9 cellular contexts compared by ENCODE assay signal in genomic region chr15:88255109-88255495, GRCh38. TPM values are rescaled to one million over a fixed set of nuclear protein-coding genes. Genes with fewer than 3 reads are reported as not detected.
A peak's percentile ranks its signal among the peaks of the same experiment; 100 is the strongest.
DNase-seq lines count a peak whose midpoint lies in the region; ATAC-seq and TF ChIP-seq lines count a peak whose summit lies in the region.
"Had no signal": no experiment of that assay in that cellular context is flagged by ENCODE, and none has a peak within 500 bp of the region (broad histone marks: within the 10 kb centered on the region; RNA-seq: fewer than 3 reads in every experiment).

No MANE protein-coding gene starts in this region.

- H3K4me3 Mint-ChIP-seq in WTC11 = peak overlapping the region; percentile 78

- H3K27ac Mint-ChIP-seq in WTC11 = no peak overlapping the region

- 5% methylated on average over 22 of the region's 22 CpGs for WGBS in right cardiac atrium
- WGBS in sigmoid colon, 2 donors = 7 to 9% methylated on average over 22 of the region's 22 CpGs
- 9 to 10% methylated on average over 18 to 22 of the region's 22 CpGs for WGBS in lower leg skin, 2 donors

- TF ChIP-seq EP300 in sigmoid colon (IDR thresholded peaks at IDR 0.05) = no peak

- DNase-seq in G401 (ENCODE audit: low spot score) (peak; percentile 35), WTC11 (ENCODE audit: low spot score) (peak; percentile 19), right cardiac atrium (no peak), sigmoid colon (no peak), GM10266 (ENCODE audit: extremely low spot score) (no peak), lower leg skin (ENCODE audit: low spot score in 2 of 2) (no peak), 8988T (no peak)
- DNase-seq: foreskin melanocyte had no signal

- H3K4me3 ChIP-seq in right cardiac atrium (ENCODE audit: low read length) = peak overlapping the region; percentile 55
- H3K4me3 ChIP-seq in sigmoid colon = peak overlapping the region in 3 of 4 donors; percentile 36 to 46 (median 46)
- H3K4me3 ChIP-seq in lower leg skin (ENCODE audit: low read depth, poor library complexity, severe bottlenecking) = no peak overlapping the region

- no peaks in the 10 kb centered on the region for H3K36me3 Mint-ChIP-seq in WTC11

- CTCF ChIA-PET in WTC11 (lab: Charles Lee) = interaction anchor here (1.2 to 3.6 kb wide), 2 partner anchors 9 to 19 kb away, joined by 5 to 36 read pairs; no protein-coding TSS in a partner anchor

- peaks cover 3% of the 10 kb centered on the region; the same call in 1 of the 2 replicates for H3K9me3 Mint-ChIP-seq in WTC11

- intact Hi-C loops in right cardiac atrium (cut with DNase I) (loop anchor here in 1 of 4 donors (10.0 kb wide), 1 partner anchor 190 kb away; no protein-coding TSS in a partner anchor), sigmoid colon (cut with DNase I) (no loop called here), lower leg skin (cut with DNase I; ENCODE audit: low total_unique reads) (no loop called here)

- no peak overlapping the region for H3K27ac ChIP-seq in right cardiac atrium (ENCODE audit: low read length)
- H3K27ac ChIP-seq in sigmoid colon = no peak overlapping the region

- H3K4me1 ChIP-seq in right cardiac atrium (ENCODE audit: control insufficient read depth, insufficient read depth, low read length) (peaks cover 3% of the 10 kb centered on the region), sigmoid colon (peaks cover 0 to 32% (median 28%) of the 10 kb centered on the region in 4 donors)

- in situ Hi-C loops in G401 (cut with HindIII; ENCODE audit: low sequenced_read_pairs) = no loop called here

- POLR2A ChIA-PET in WTC11 (lab: Charles Lee) = no interaction called here

- TF ChIP-seq CTCF in WTC11 (IDR thresholded peaks at IDR 0.05) (no peak), sigmoid colon (IDR thresholded peaks at IDR 0.05) (no peak), GM10266 (IDR thresholded peaks at IDR 0.05; ENCODE audit: control insufficient read depth, insufficient read depth, low read depth, missing control alignments) (no peak), lower leg skin (IDR thresholded peaks at IDR 0.05) (no peak)

- H3K27me3 Mint-ChIP-seq in WTC11 (ENCODE audit: low read depth) = peaks cover 59% of the 10 kb centered on the region

- TF ChIP-seq POLR2A in sigmoid colon (IDR thresholded peaks at IDR 0.05) (no peak), lower leg skin (IDR thresholded peaks at IDR 0.05) (no peak)

- peaks cover 10% of the 10 kb centered on the region for H3K4me1 Mint-ChIP-seq in WTC11

- ATAC-seq in WTC11 = no peak
- ATAC-seq in right cardiac atrium = no peak
- ATAC-seq in HG03442 (IDR thresholded peaks at IDR 0.05; ENCODE audit: unreplicated experiment) = no peak

- H3K9me3 ChIP-seq in right cardiac atrium (ENCODE audit: control insufficient read depth, low read length) (no peaks in the 10 kb centered on the region), sigmoid colon (no peaks in the 10 kb centered on the region)

- no peaks in the 10 kb centered on the region for H3K36me3 ChIP-seq in sigmoid colon

- no peaks in the 10 kb centered on the region for H3K27me3 ChIP-seq in right cardiac atrium (ENCODE audit: control insufficient read depth, insufficient read depth)
- H3K27me3 ChIP-seq in sigmoid colon = peaks cover 32 to 87% (median 61%) of the 10 kb centered on the region in 3 donors

TF ChIP-seq in WTC11, 78 proteins besides CTCF, POLR2A, EP300 and RAD21:
- peak; percentile 16; the same call in 1 of the 2 replicates for TF ChIP-seq FOXK1 (CRISPR knock-in tag; IDR thresholded peaks at IDR 0.05)
- TF ChIP-seq ETV6 (CRISPR knock-in tag; IDR thresholded peaks at IDR 0.05) = no peak

RNA-seq across cellular contexts. Expression of gene NTRK3, which starts 1.4 kb away (rescaled TPM):
- 2.5 and 6.8 TPM in 2 replicates for total RNA-seq in G401 (2014; rRNA removed; shearing (Covaris generic))
- 8.2 to 12.3 TPM (median 10.3 TPM) in 3 replicates for total RNA-seq in WTC11 (2021)
- total RNA-seq in right cardiac atrium = 1 to 10 TPM; 2.6 to 5.5 (median 3.9) TPM
- 3.6 TPM for polyA plus RNA-seq in right cardiac atrium
- 10 to 100 TPM in 1 of 4 donors, 1 to 10 TPM in 3; 3.3 to 13.0 (median 3.8) TPM for total RNA-seq in sigmoid colon
- 1 to 10 TPM in 1 of 3 donors, not detected in 2; 1.1 TPM for polyA plus RNA-seq in sigmoid colon
- 1 to 10 TPM in 3 of 4 donors, under 1 TPM in 1; 0.97 to 5.4 (median 4.4) TPM for total RNA-seq in lower leg skin

Comparison
In these comparisons a context has a peak if more than half of its experiments do, and no peak if none do; other contexts are left out.
1. DNase-seq: peak in G401 (single experiment) and WTC11 (single experiment); none in right cardiac atrium (0 of 3), sigmoid colon (single experiment), GM10266 (single experiment), lower leg skin (0 of 2) and 8988T (single experiment).